In the genomic region with DNA sequence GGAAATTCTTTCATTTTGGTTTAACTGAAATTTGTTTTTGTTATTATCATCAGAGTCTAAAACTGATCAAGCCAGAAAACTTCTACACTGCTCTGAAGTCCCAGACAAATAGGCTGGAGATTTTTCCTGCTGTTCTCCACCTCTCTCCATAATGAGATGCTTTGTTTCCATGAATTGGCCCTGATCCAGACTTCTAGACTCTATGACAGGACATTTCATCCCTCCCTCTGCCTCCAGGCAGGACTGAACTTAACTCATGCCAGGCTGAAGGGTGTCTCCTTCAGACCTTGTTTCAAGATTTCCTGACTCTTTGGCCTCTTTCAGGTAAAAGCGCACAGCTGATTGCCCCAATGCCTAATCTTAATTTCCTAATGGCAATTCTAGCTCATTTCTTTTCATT, we compare ENCODE assay signal across 23 cellular contexts.
DNase-seq lines count a peak whose midpoint lies in the region; TF ChIP-seq lines count a peak whose summit lies in the region.
"Had no signal": no experiment of that assay in that cellular context is flagged by ENCODE, and none has a peak within 500 bp of the region (broad histone marks: within the 10 kb centered on the region; RNA-seq: fewer than 3 reads in every experiment).

No MANE protein-coding gene starts in this region.

- no peaks in the 10 kb centered on the region for H3K36me3 ChIP-seq in breast epithelium
- no peaks in the 10 kb centered on the region for H3K36me3 ChIP-seq in ovary
- H3K36me3 ChIP-seq: BE2C, pancreas, WERI-Rb-1 had no signal

- no peak for TF ChIP-seq POLR2A in breast epithelium (IDR thresholded peaks at IDR 0.05)
- TF ChIP-seq POLR2A in ovary (IDR thresholded peaks at IDR 0.05), result no peak

- H3K27me3 ChIP-seq in breast epithelium (no peaks in the 10 kb centered on the region), ovary (no peaks in the 10 kb centered on the region)

- H3K9me3 ChIP-seq in breast epithelium, result no peaks in the 10 kb centered on the region
- no peaks in the 10 kb centered on the region for H3K9me3 ChIP-seq in ovary
- H3K9me3 ChIP-seq: BE2C, pancreas had no signal

- H3K4me3 ChIP-seq in breast epithelium (no peak overlapping the region), ovary (no peak overlapping the region)
- H3K4me3 ChIP-seq: GM12878, lung, pancreas had no signal

- no peak for TF ChIP-seq EP300 in ovary (IDR thresholded peaks at IDR 0.05)

- peak; percentile 13 for DNase-seq in ELR (ENCODE audit: low read depth)
- peak; percentile 38 for DNase-seq in NCI-H226
- DNase-seq in breast epithelium (ENCODE audit: low spot score in 2 of 2), result peak in 1 of 2 donors; percentile 55
- DNase-seq in pons (ENCODE audit: low spot score), result peak; percentile 72
- DNase-seq in ovary, result no peak
- no peak for DNase-seq in NCI-H2029 (lab: John Stamatoyannopoulos, UW)
- no peak for DNase-seq in NCI-H524 (lab: John Stamatoyannopoulos, UW)
- DNase-seq: activated CD4-positive, alpha-beta memory T cell treated with anti-CD3 and anti-CD28 coated beads for 36 hours; activated naive CD4-positive, alpha-beta T cell; activated T-cell treated with anti-CD3 and anti-CD28 coated beads for 4 hours; aorta; BE2C; DMS 273 treated with DMSO at 0.1 percent for 48 hours; effector CD8-positive, alpha-beta T cell; GF-D8; naive B cell; NCI-H1694 treated with DMSO at 0.1 percent for 48 hours; NCI-H446; pancreas; SHP77 treated with DMSO at 0.1 percent for 48 hours; WERI-Rb-1 had no signal

- WGBS in ovary, 3 donors, result 86 to 97% (median 95%) methylated on average over 1 of the region's 1 CpG

- intact Hi-C loops in breast epithelium (cut with DNase I; ENCODE audit: low total_unique reads) (no loop called here), ovary (cut with DNase I) (no loop called here)

- H3K27ac ChIP-seq in breast epithelium, result peak overlapping the region; percentile 68 to 80
- no peak overlapping the region for H3K27ac ChIP-seq in ovary
- H3K27ac ChIP-seq: pancreas, WERI-Rb-1 had no signal

- TF ChIP-seq CTCF in breast epithelium (IDR thresholded peaks at IDR 0.05), result no peak
- no peak for TF ChIP-seq CTCF in ovary (IDR thresholded peaks at IDR 0.05)

- H3K4me1 ChIP-seq in breast epithelium (peaks cover 0 to 12% of the 10 kb centered on the region in 2 donors), ovary (ENCODE audit: insufficient read depth) (no peaks in the 10 kb centered on the region)
- H3K4me1 ChIP-seq: BE2C, pancreas had no signal

Comparison
In these comparisons a context has a peak if more than half of its experiments do, and no peak if none do; other contexts are left out.
1. DNase-seq: peak in ELR (single experiment), NCI-H226 (single experiment) and pons (single experiment); none in ovary (0 of 5), NCI-H2029 (single experiment) and NCI-H524 (0 of 2).
2. H3K27ac ChIP-seq: peak in breast epithelium (2 of 2); none in ovary (0 of 2).